ENCODE assay signal across 18 cellular contexts in the genomic region with DNA sequence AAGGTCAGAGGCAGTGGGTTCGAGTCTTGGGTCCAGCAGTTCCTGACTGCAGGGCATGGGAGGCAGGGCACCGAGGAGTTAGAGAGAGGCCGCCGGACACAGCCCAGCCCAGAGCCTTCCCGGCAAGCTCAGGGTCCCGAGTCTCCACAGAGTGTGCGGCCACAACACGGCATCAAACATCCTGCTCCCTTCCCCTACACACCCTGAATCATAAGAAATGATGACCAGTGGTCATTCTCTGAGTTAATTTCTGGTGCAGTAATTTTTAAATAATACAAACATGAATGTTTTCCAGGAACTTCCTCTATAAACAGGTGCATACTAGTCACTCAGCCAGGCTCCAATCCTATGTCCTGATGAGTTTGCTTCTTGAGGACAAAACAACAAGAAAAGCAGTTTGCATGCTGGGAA.
DNase-seq lines count a peak whose midpoint lies in the region; ATAC-seq and TF ChIP-seq lines count a peak whose summit lies in the region.
"Had no signal": no experiment of that assay in that cellular context is flagged by ENCODE, and none has a peak within 500 bp of the region (broad histone marks: within the 10 kb centered on the region; RNA-seq: fewer than 3 reads in every experiment).

No MANE protein-coding gene starts in this region.

- H2BK5ac ChIP-seq in mesendoderm (ENCODE audit: low read length) = no peak overlapping the region

- WGBS in heart right ventricle, 2 donors = 64 to 77% methylated on average over 8 of the region's 8 CpGs
- WGBS in mesendoderm (ENCODE audit: extremely low coverage, insufficient coverage, low lambda C conversion rate) = no CpG with 5 or more reads among the region's 8 CpGs

- H3K79me2 ChIP-seq in mesendoderm (ENCODE audit: control insufficient read depth, insufficient read depth, low read length) = no peaks in the 10 kb centered on the region

- H3K4me3 ChIP-seq in heart right ventricle (no peak overlapping the region), coronary artery (no peak overlapping the region), mesendoderm (ENCODE audit: low read length) (no peak overlapping the region), upper lobe of right lung (no peak overlapping the region), SJCRH30 (no peak overlapping the region)
- H3K4me3 ChIP-seq: left ventricle myocardium inferior, uterus had no signal

- no peak for TF ChIP-seq CTCF in heart right ventricle (IDR thresholded peaks at IDR 0.05)
- TF ChIP-seq CTCF in coronary artery (IDR thresholded peaks at IDR 0.05) = no peak
- no peak for TF ChIP-seq CTCF in upper lobe of right lung (IDR thresholded peaks at IDR 0.05)

- no peak overlapping the region for H3K4ac ChIP-seq in mesendoderm (ENCODE audit: low read depth, low read length)

- no peak overlapping the region for H4K5ac ChIP-seq in mesendoderm (ENCODE audit: low read length)

- no peak overlapping the region for H3K9ac ChIP-seq in mesendoderm (ENCODE audit: low read length)

- H3K27me3 ChIP-seq in heart right ventricle (no peaks in the 10 kb centered on the region), mesendoderm (ENCODE audit: insufficient read depth, low read length, poor library complexity) (no peaks in the 10 kb centered on the region), upper lobe of right lung (no peaks in the 10 kb centered on the region), SJCRH30 (no peaks in the 10 kb centered on the region)
- H3K27me3 ChIP-seq: uterus had no signal

- H3K9me3 ChIP-seq in heart right ventricle (peaks cover 0 to 15% (median 0%) of the 10 kb centered on the region in 11 donors), upper lobe of right lung (no peaks in the 10 kb centered on the region), SJCRH30 (replicated peaks) (0 out of 2 replicates have a peak, but pooled peaks cover 5% of the 10 kb centered on the region)
- H3K9me3 ChIP-seq: uterus had no signal

- H3K27ac ChIP-seq in heart right ventricle (peak overlapping the region in 4 of 10 donors; percentile 43 to 71 (median 60)), coronary artery (no peak overlapping the region), mesendoderm (ENCODE audit: low read depth, low read length) (peak overlapping the region; percentile 47), upper lobe of right lung (no peak overlapping the region), SJCRH30 (no peak overlapping the region)

- H3K18ac ChIP-seq in mesendoderm (ENCODE audit: low read length) = no peak overlapping the region

- H3K79me1 ChIP-seq in mesendoderm (ENCODE audit: low read length) = no peaks in the 10 kb centered on the region

- DNase-seq in heart right ventricle = no peak
- DNase-seq in Right ventricle myocardium superior = no peak
- DNase-seq in coronary artery (ENCODE audit: low spot score) = peak; percentile 50
- DNase-seq in mesendoderm = no peak
- peak; percentile 49 for DNase-seq in upper lobe of right lung
- no peak for DNase-seq in NCI-H510A treated with DMSO at 0.1 percent for 48 hours (lab: John Stamatoyannopoulos, UW)
- DNase-seq in SJCRH30 = no peak
- DNase-seq: activated CD4-positive, alpha-beta T cell treated with anti-CD3 and anti-CD28 coated beads for 36 hours; activated CD8-positive, alpha-beta memory T cell treated with anti-CD3 and anti-CD28 coated beads, Interleukin-2, amount 50 U/mL, for 4 hours; KG1; left ventricle myocardium inferior; naive B cell; NCI-H1105 treated with DMSO at 0.1 percent for 48 hours; NK-92 treated with Interleukin-12 subunit alpha and Interleukin-12 subunit beta, amount 100 ng/mL, for 24 hours; stimulated activated CD4-positive, alpha-beta T cell treated with anti-CD3 and anti-CD28 coated beads, Interleukin-15, amount 100 ng/mL, for 24 hours; stimulated activated naive CD8-positive, alpha-beta T cell treated with anti-CD3 and anti-CD28 coated beads, Interleukin-15, Interleukin-2, amounts not matched to agents 100 U/mL and 50 U/mL, for 24 hours; uterus had no signal

- H3K56ac ChIP-seq in mesendoderm (ENCODE audit: low read length) = no peak overlapping the region

- H3K4me1 ChIP-seq in heart right ventricle (peaks cover 3 to 29% (median 15%) of the 10 kb centered on the region in 9 donors), mesendoderm (ENCODE audit: control insufficient read depth, low read depth, low read length) (peaks cover 4% of the 10 kb centered on the region), upper lobe of right lung (peaks cover 14% of the 10 kb centered on the region), SJCRH30 (no peaks in the 10 kb centered on the region; the same call in 1 of the 2 replicates)
- H3K4me1 ChIP-seq: uterus had no signal

- no peak overlapping the region for H3K23ac ChIP-seq in mesendoderm (ENCODE audit: low read length)

- intact Hi-C loops in heart right ventricle (cut with DNase I) = no loop called here
- intact Hi-C loops in Right ventricle myocardium superior (cut with DNase I) = no loop called here
- intact Hi-C loops in upper lobe of right lung (cut with DNase I) = no loop called here

- H2AK5ac ChIP-seq in mesendoderm (ENCODE audit: low read length) = no peak overlapping the region

- no peak overlapping the region for H2BK120ac ChIP-seq in mesendoderm (ENCODE audit: low read depth, low read length)

- no peak overlapping the region for H2BK15ac ChIP-seq in mesendoderm (replicated peaks; ENCODE audit: low read depth)

- H3K36me3 ChIP-seq in heart right ventricle (peaks cover 0 to 21% (median 9%) of the 10 kb centered on the region in 9 donors), mesendoderm (ENCODE audit: control insufficient read depth, insufficient read depth, low read length) (no peaks in the 10 kb centered on the region), upper lobe of right lung (no peaks in the 10 kb centered on the region), SJCRH30 (peaks cover 21% of the 10 kb centered on the region)
- H3K36me3 ChIP-seq: uterus had no signal

- ATAC-seq in heart right ventricle (peak in 5 of 8 donors; percentile 37 to 57 (median 47)), Right ventricle myocardium superior (ENCODE audit: poor library complexity) (no peak), upper lobe of right lung (peak; percentile 7), GM21360 (IDR thresholded peaks at IDR 0.05; ENCODE audit: unreplicated experiment) (no peak)
- ATAC-seq: activated CD4-positive, alpha-beta T cell treated with anti-CD3 and anti-CD28 coated beads for 36 hours; stimulated activated naive CD8-positive, alpha-beta T cell treated with anti-CD3 and anti-CD28 coated beads, Interleukin-15, Interleukin-2, amounts not matched to agents 100 U/mL and 50 U/mL, for 24 hours had no signal

- H3K4me2 ChIP-seq in mesendoderm (ENCODE audit: low read length) = no peak overlapping the region

- no peak overlapping the region for H4K8ac ChIP-seq in mesendoderm (ENCODE audit: low read depth, low read length)

Comparison
In these comparisons a context has a peak if more than half of its experiments do, and no peak if none do; other contexts are left out.
1. ATAC-seq: peak in heart right ventricle (5 of 8) and upper lobe of right lung (single experiment); none in Right ventricle myocardium superior (single experiment) and GM21360 (single experiment).
2. DNase-seq: peak in coronary artery (single experiment) and upper lobe of right lung (single experiment); none in heart right ventricle (0 of 2), Right ventricle myocardium superior (single experiment), mesendoderm (single experiment), NCI-H510A treated with DMSO at 0.1 percent for 48 hours (single experiment) and SJCRH30 (0 of 2).